21 cellular contexts compared by ENCODE assay signal in genomic region chr14:62674833-62675232, GRCh38.
DNase-seq lines count a peak whose midpoint lies in the region; ATAC-seq and TF ChIP-seq lines count a peak whose summit lies in the region.
"Had no signal": no experiment of that assay in that cellular context is flagged by ENCODE, and none has a peak within 500 bp of the region (broad histone marks: within the 10 kb centered on the region; RNA-seq: fewer than 3 reads in every experiment).

No MANE protein-coding gene starts in this region.

- DNase-seq in HPDE6-E6E7 (ENCODE audit: extremely low spot score) (peak; percentile 22), MV-4-11 (lab: John Stamatoyannopoulos, UW) (peak; percentile 85), adipocyte (ENCODE audit: low read depth) (peak; percentile 54), lung (ENCODE audit: low spot score) (peak; percentile 44), NCI-H1930 (lab: John Stamatoyannopoulos, UW) (no peak), stomach (no peak), osteocyte (ENCODE audit: extremely low spot score, unreplicated experiment) (no peak)
- DNase-seq: activated CD4-positive, alpha-beta T cell treated with anti-CD3 and anti-CD28 coated beads, Interleukin-2, amount 50 U/mL, for 48 hours; activated naive CD4-positive, alpha-beta T cell treated with anti-CD3 and anti-CD28 coated beads, Interleukin-2, amount 10 ng/mL, durations not matched to agents 7 days and 5 days; activated T-cell treated with anti-CD3 and anti-CD28 coated beads, Interleukin-2, amount 50 U/mL, for 1 hour; CD4-positive, alpha-beta T cell; colonic mucosa; DMS79; foreskin fibroblast; NCI-H1092 treated with DMSO at 0.1 percent for 48 hours; NCI-H2107; Peyer's patch; stimulated activated CD4-positive, alpha-beta T cell treated with anti-CD3 and anti-CD28 coated beads, Interleukin-1b, Interleukin-23, amount 100 ng/mL, for 48 hours had no signal

- TF ChIP-seq CTCF in lung (IDR thresholded peaks at IDR 0.05; ENCODE audit: control extremely low read depth, extremely low read depth) (no peak), stomach (IDR thresholded peaks at IDR 0.05) (no peak), osteocyte (IDR thresholded peaks at IDR 0.05) (no peak)

- no peaks in the 10 kb centered on the region for H3K36me3 Mint-ChIP-seq in osteocyte (ENCODE audit: unreplicated experiment)
- H3K36me3 Mint-ChIP-seq: activated naive CD4-positive, alpha-beta T cell treated with anti-CD3 and anti-CD28 coated beads, Interleukin-2, amount 10 ng/mL, durations not matched to agents 7 days and 5 days; IgD-negative memory B cell had no signal

- intact Hi-C loops in stomach (cut with DNase I; ENCODE audit: low total_unique reads) = no loop called here

- TF ChIP-seq POLR2A in stomach (IDR thresholded peaks at IDR 0.05) = no peak

- no peak overlapping the region for H3K27ac ChIP-seq in lung (ENCODE audit: low read depth in 1 of 2, low read length in 1 of 2)
- no peak overlapping the region for H3K27ac ChIP-seq in stomach
- H3K27ac ChIP-seq: colonic mucosa, Peyer's patch had no signal

- H3K9me3 Mint-ChIP-seq in osteocyte (ENCODE audit: unreplicated experiment) = no peaks in the 10 kb centered on the region
- H3K9me3 Mint-ChIP-seq: CD4-positive, alpha-beta T cell had no signal

- no peaks in the 10 kb centered on the region for H3K27me3 ChIP-seq in adipocyte (replicated peaks; ENCODE audit: control insufficient read depth, insufficient read depth, low read length)
- no peaks in the 10 kb centered on the region for H3K27me3 ChIP-seq in lung (ENCODE audit: control insufficient read depth, insufficient read depth)
- no peaks in the 10 kb centered on the region for H3K27me3 ChIP-seq in stomach
- H3K27me3 ChIP-seq: colonic mucosa, Peyer's patch had no signal

- TF ChIP-seq EP300 in stomach (IDR thresholded peaks at IDR 0.05) = no peak

- H3K36me3 ChIP-seq in adipocyte (ENCODE audit: control insufficient read depth, insufficient read depth, low read length, severe bottlenecking) = no peaks in the 10 kb centered on the region
- H3K36me3 ChIP-seq in lung (ENCODE audit: control insufficient read depth in 2 of 2, insufficient read depth in 2 of 2, low read length in 2 of 2) = no peaks in the 10 kb centered on the region
- no peaks in the 10 kb centered on the region for H3K36me3 ChIP-seq in stomach
- H3K36me3 ChIP-seq: colonic mucosa, Peyer's patch had no signal

- H3K4me1 ChIP-seq in adipocyte (ENCODE audit: control insufficient read depth, insufficient read depth, low read length) (no peaks in the 10 kb centered on the region), lung (ENCODE audit: control insufficient read depth in 2 of 2, insufficient read depth in 2 of 2, low read length in 2 of 2) (no peaks in the 10 kb centered on the region), stomach (no peaks in the 10 kb centered on the region)
- H3K4me1 ChIP-seq: colonic mucosa, Peyer's patch had no signal

- 34 to 38% methylated on average over 2 of the region's 2 CpGs for WGBS in lung, 2 donors
- WGBS in stomach, 5 donors = 64 to 86% (median 77%) methylated on average over 2 of the region's 2 CpGs

- no peak overlapping the region for H3K27ac Mint-ChIP-seq in osteocyte (ENCODE audit: unreplicated experiment)
- H3K27ac Mint-ChIP-seq: activated naive CD4-positive, alpha-beta T cell treated with anti-CD3 and anti-CD28 coated beads, Interleukin-2, amount 10 ng/mL, durations not matched to agents 7 days and 5 days; CD4-positive, alpha-beta T cell; IgD-negative memory B cell had no signal

- H3K9ac ChIP-seq in adipocyte (ENCODE audit: low read length) = no peak overlapping the region

- H3K4me3 ChIP-seq in adipocyte (ENCODE audit: low read length) (no peak overlapping the region), lung (no peak overlapping the region), stomach (no peak overlapping the region)
- H3K4me3 ChIP-seq: colonic mucosa, Peyer's patch had no signal

- ATAC-seq in lung (ENCODE audit: insufficient read depth, low FRiP score) = no peak
- no peak for ATAC-seq in HG02938 (IDR thresholded peaks at IDR 0.05; ENCODE audit: unreplicated experiment)
- ATAC-seq: SK-N-SH treated with all-trans-retinoic acid at 6 μM for 48 hours had no signal

- H3K27me3 Mint-ChIP-seq in osteocyte (ENCODE audit: unreplicated experiment) = no peaks in the 10 kb centered on the region
- H3K27me3 Mint-ChIP-seq: activated naive CD4-positive, alpha-beta T cell treated with anti-CD3 and anti-CD28 coated beads, Interleukin-2, amount 10 ng/mL, durations not matched to agents 7 days and 5 days; CD4-positive, alpha-beta T cell; IgD-negative memory B cell had no signal

- no peaks in the 10 kb centered on the region for H3K9me3 ChIP-seq in adipocyte (ENCODE audit: control insufficient read depth, low read length)
- no peaks in the 10 kb centered on the region for H3K9me3 ChIP-seq in lung (ENCODE audit: control insufficient read depth in 2 of 2, insufficient read depth in 1 of 2, low read length in 1 of 2)
- H3K9me3 ChIP-seq in stomach = no peaks in the 10 kb centered on the region
- H3K9me3 ChIP-seq: colonic mucosa, Peyer's patch had no signal

- H3K4me3 Mint-ChIP-seq in osteocyte (ENCODE audit: unreplicated experiment) = no peak overlapping the region
- H3K4me3 Mint-ChIP-seq: activated naive CD4-positive, alpha-beta T cell treated with anti-CD3 and anti-CD28 coated beads, Interleukin-2, amount 10 ng/mL, durations not matched to agents 7 days and 5 days; CD4-positive, alpha-beta T cell; IgD-negative memory B cell had no signal

- no peaks in the 10 kb centered on the region for H3K4me1 Mint-ChIP-seq in osteocyte (ENCODE audit: unreplicated experiment)
- H3K4me1 Mint-ChIP-seq: activated naive CD4-positive, alpha-beta T cell treated with anti-CD3 and anti-CD28 coated beads, Interleukin-2, amount 10 ng/mL, durations not matched to agents 7 days and 5 days; IgD-negative memory B cell had no signal

Comparison
In these comparisons a context has a peak if more than half of its experiments do, and no peak if none do; other contexts are left out.
1. DNase-seq: peak in HPDE6-E6E7 (single experiment), MV-4-11 (single experiment), adipocyte (single experiment) and lung (single experiment); none in NCI-H1930 (0 of 2), stomach (single experiment) and osteocyte (single experiment).